ENCODE assay signal across 24 cellular contexts in the genomic region with DNA sequence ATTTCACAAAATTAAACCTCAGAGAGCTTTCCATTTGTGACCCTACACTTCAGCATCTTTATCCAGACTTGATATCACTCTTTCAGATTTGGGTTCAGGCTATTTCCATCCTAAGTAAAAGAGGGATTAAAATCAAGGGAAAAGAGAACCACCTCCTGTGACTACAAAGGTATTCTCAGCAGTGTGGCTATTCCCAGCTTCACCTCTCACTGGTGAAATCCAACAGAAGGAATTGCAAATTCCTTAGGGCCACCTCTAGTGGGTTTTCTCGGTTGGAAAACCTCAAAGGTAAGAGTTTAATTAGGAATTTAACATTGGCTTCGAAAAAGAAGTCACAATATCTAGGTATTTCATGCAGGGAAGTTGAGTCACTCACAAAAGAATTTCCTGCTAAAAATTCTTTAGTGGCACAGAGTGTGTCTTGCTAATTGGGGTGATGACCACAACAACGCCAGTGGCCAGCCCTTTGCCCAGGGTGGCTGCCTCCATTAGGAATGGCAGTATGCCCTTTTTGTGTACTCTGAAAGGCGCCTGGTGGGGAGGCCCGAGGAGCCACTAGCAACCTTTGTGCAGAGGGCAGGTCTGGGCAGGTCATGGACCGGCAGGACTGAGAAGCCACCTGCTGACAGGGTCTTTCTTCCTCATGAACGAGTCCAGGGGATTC. TPM values are rescaled to one million over a fixed set of nuclear protein-coding genes. Genes with fewer than 3 reads are reported as not detected.
DNase-seq lines count a peak whose midpoint lies in the region; ATAC-seq and TF ChIP-seq lines count a peak whose summit lies in the region.
"Had no signal": no experiment of that assay in that cellular context is flagged by ENCODE, and none has a peak within 500 bp of the region (broad histone marks: within the 10 kb centered on the region; RNA-seq: fewer than 3 reads in every experiment).

No MANE protein-coding gene starts in this region.

- peak overlapping the region; percentile 59 for H3K4me2 ChIP-seq in neural progenitor cell

- H3K27ac Mint-ChIP-seq in endodermal cell (no peak overlapping the region), neural progenitor cell (no peak overlapping the region), progenitor cell of endocrine pancreas (no peak overlapping the region)
- H3K27ac Mint-ChIP-seq: activated CD4-positive, alpha-beta T cell treated with anti-CD3 and anti-CD28 coated beads for 36 hours; activated T-cell treated with anti-CD3 and anti-CD28 coated beads, Interleukin-2, amount 50 U/mL, for 72 hours; CD8-positive, alpha-beta memory T cell; T-cell had no signal

- H3F3A ChIP-seq in neural progenitor cell (ENCODE audit: low read depth) = peaks cover 33% of the 10 kb centered on the region

- no peak overlapping the region for H3K4me3 ChIP-seq in HUES64 (ENCODE audit: low read length)
- H3K4me3 ChIP-seq in endodermal cell (ENCODE audit: low read length) = no peak overlapping the region
- H3K4me3 ChIP-seq in neural progenitor cell = peak overlapping the region; percentile 21
- H3K4me3 ChIP-seq in mucosa of descending colon = no peak overlapping the region
- H3K4me3 ChIP-seq: esophagus muscularis mucosa, left ventricle myocardium inferior, stomach, transverse colon had no signal

- H3K27me3 Mint-ChIP-seq in endodermal cell (ENCODE audit: insufficient read depth) (no peaks in the 10 kb centered on the region), neural progenitor cell (ENCODE audit: insufficient read depth, low read depth) (peaks cover 4% of the 10 kb centered on the region), progenitor cell of endocrine pancreas (no peaks in the 10 kb centered on the region)
- H3K27me3 Mint-ChIP-seq: activated CD4-positive, alpha-beta T cell treated with anti-CD3 and anti-CD28 coated beads for 36 hours; T-cell had no signal

- peaks cover 8% of the 10 kb centered on the region for H4K20me1 ChIP-seq in neural progenitor cell (ENCODE audit: low read depth)

- peak overlapping the region; percentile 56 for H3K27ac ChIP-seq in HUES64 (ENCODE audit: low read depth, low read length)
- no peak overlapping the region for H3K27ac ChIP-seq in endodermal cell (ENCODE audit: low read depth, low read length)
- H3K27ac ChIP-seq in neural progenitor cell = peak overlapping the region; percentile 89
- H3K27ac ChIP-seq: esophagus muscularis mucosa, left ventricle myocardium inferior, stomach, transverse colon had no signal

- ATAC-seq in HG02759 (IDR thresholded peaks at IDR 0.05; ENCODE audit: unreplicated experiment) = no peak
- ATAC-seq in mucosa of descending colon = no peak
- ATAC-seq: activated CD4-positive, alpha-beta T cell treated with anti-CD3 and anti-CD28 coated beads for 36 hours; activated T-cell treated with anti-CD3 and anti-CD28 coated beads, Interleukin-2, amount 50 U/mL, for 72 hours; T-cell had no signal

- DNase-seq in ELF-1 (ENCODE audit: low read depth, low spot score) = peak; percentile 31
- peak; percentile 63 for DNase-seq in endodermal cell
- DNase-seq in neural progenitor cell (ENCODE audit: low spot score) = peak; percentile 88
- DNase-seq in mucosa of descending colon = no peak
- DNase-seq in progenitor cell of endocrine pancreas (ENCODE audit: low spot score, unreplicated experiment) = no peak
- DNase-seq: activated CD4-positive, alpha-beta T cell treated with anti-CD3 and anti-CD28 coated beads for 36 hours; activated naive CD4-positive, alpha-beta T cell treated with anti-CD3 and anti-CD28 coated beads, Interleukin-2, amount 50 U/mL, for 16 hours; activated T-cell treated with anti-CD3 and anti-CD28 coated beads, Interleukin-2, amount 50 U/mL, for 72 hours; CD8-positive, alpha-beta memory T cell; effector CD4-positive, alpha-beta T cell; EL; KG1; left ventricle myocardium inferior; NCI-H2029 treated with DMSO at 0.1 percent for 48 hours; NCI-H510A; Right ventricle myocardium superior; stimulated activated CD4-positive, alpha-beta T cell treated with anti-CD3 and anti-CD28 coated beads, Interleukin-4, amount 100 ng/mL, for 24 hours; stomach; T-cell; transverse colon had no signal

- no peak overlapping the region for H2AFZ ChIP-seq in neural progenitor cell (replicated peaks)

- H3K36me3 ChIP-seq in HUES64 (ENCODE audit: insufficient read depth, low read length) (no peaks in the 10 kb centered on the region), endodermal cell (ENCODE audit: control insufficient read depth, insufficient read depth, low read length) (no peaks in the 10 kb centered on the region), neural progenitor cell (no peaks in the 10 kb centered on the region), mucosa of descending colon (ENCODE audit: low read depth) (no peaks in the 10 kb centered on the region)
- H3K36me3 ChIP-seq: esophagus muscularis mucosa, stomach, transverse colon had no signal

- peaks cover 13% of the 10 kb centered on the region for H3K4me1 Mint-ChIP-seq in endodermal cell
- H3K4me1 Mint-ChIP-seq in neural progenitor cell = peaks cover 23% of the 10 kb centered on the region
- peaks cover 3% of the 10 kb centered on the region for H3K4me1 Mint-ChIP-seq in progenitor cell of endocrine pancreas (ENCODE audit: low read depth)
- H3K4me1 Mint-ChIP-seq: activated CD4-positive, alpha-beta T cell treated with anti-CD3 and anti-CD28 coated beads for 36 hours; T-cell had no signal

- H3K9ac ChIP-seq in HUES64 (ENCODE audit: low read depth, low read length) = no peak overlapping the region
- no peak overlapping the region for H3K9ac ChIP-seq in endodermal cell (ENCODE audit: extremely low read depth, low read length, poor library complexity, severe bottlenecking)
- H3K9ac ChIP-seq in neural progenitor cell = no peak overlapping the region

- intact Hi-C loops in mucosa of descending colon (cut with DNase I, micrococcal nuclease) = no loop called here

- peaks cover 2% of the 10 kb centered on the region for H3K9me3 Mint-ChIP-seq in endodermal cell
- peaks cover 4% of the 10 kb centered on the region for H3K9me3 Mint-ChIP-seq in neural progenitor cell
- H3K9me3 Mint-ChIP-seq in progenitor cell of endocrine pancreas (ENCODE audit: low read depth) = peaks cover 3% of the 10 kb centered on the region
- H3K9me3 Mint-ChIP-seq: activated T-cell treated with anti-CD3 and anti-CD28 coated beads, Interleukin-2, amount 50 U/mL, for 72 hours had no signal

- H3K36me3 Mint-ChIP-seq in endodermal cell (ENCODE audit: low read depth) = no peaks in the 10 kb centered on the region
- no peaks in the 10 kb centered on the region for H3K36me3 Mint-ChIP-seq in neural progenitor cell
- no peaks in the 10 kb centered on the region for H3K36me3 Mint-ChIP-seq in progenitor cell of endocrine pancreas (ENCODE audit: insufficient read depth)

- H3K4me1 ChIP-seq in HUES64 (ENCODE audit: insufficient read depth, low read length) = peaks cover 31% of the 10 kb centered on the region; the same call in 1 of the 2 replicates
- no peaks in the 10 kb centered on the region for H3K4me1 ChIP-seq in endodermal cell (ENCODE audit: control insufficient read depth, insufficient read depth, low read length)
- H3K4me1 ChIP-seq in neural progenitor cell = peaks cover 42% of the 10 kb centered on the region
- no peaks in the 10 kb centered on the region for H3K4me1 ChIP-seq in mucosa of descending colon (ENCODE audit: low read depth)
- H3K4me1 ChIP-seq: esophagus muscularis mucosa, left ventricle myocardium inferior, stomach, transverse colon had no signal

- H3K27me3 ChIP-seq in HUES64 (ENCODE audit: insufficient read depth, low read length) (no peaks in the 10 kb centered on the region), endodermal cell (ENCODE audit: control insufficient read depth, insufficient read depth, low read length, poor library complexity, severe bottlenecking) (no peaks in the 10 kb centered on the region), neural progenitor cell (no peaks in the 10 kb centered on the region)
- H3K27me3 ChIP-seq: esophagus muscularis mucosa, stomach, transverse colon had no signal

- no peak overlapping the region for H3K4me3 Mint-ChIP-seq in endodermal cell
- H3K4me3 Mint-ChIP-seq in neural progenitor cell = no peak overlapping the region
- no peak overlapping the region for H3K4me3 Mint-ChIP-seq in progenitor cell of endocrine pancreas (ENCODE audit: low read depth)
- H3K4me3 Mint-ChIP-seq: activated CD4-positive, alpha-beta T cell treated with anti-CD3 and anti-CD28 coated beads for 36 hours; activated T-cell treated with anti-CD3 and anti-CD28 coated beads, Interleukin-2, amount 50 U/mL, for 72 hours; CD8-positive, alpha-beta memory T cell; neural crest cell; T-cell had no signal

- H3K79me2 ChIP-seq in neural progenitor cell (ENCODE audit: low read depth) = no peaks in the 10 kb centered on the region

- WGBS in HUES64 = 37% methylated on average over 7 of the region's 7 CpGs
- 33 to 49% methylated on average over 6 to 7 of the region's 7 CpGs for WGBS in endodermal cell (ENCODE audit: insufficient coverage in 1 of 2, insufficient read length in 1 of 2), 2 experiments

- TF ChIP-seq CTCF in endodermal cell (conservative IDR thresholded peaks at IDR 0.05) = no peak
- no peak for TF ChIP-seq CTCF in neural progenitor cell (IDR thresholded peaks at IDR 0.05)
- TF ChIP-seq CTCF in mucosa of descending colon (IDR thresholded peaks at IDR 0.05) = no peak
- TF ChIP-seq CTCF in progenitor cell of endocrine pancreas (IDR thresholded peaks at IDR 0.05; ENCODE audit: unreplicated experiment) = no peak

- H3K9me3 ChIP-seq in HUES64 (ENCODE audit: insufficient read depth, low read depth, low read length) (no peaks in the 10 kb centered on the region), endodermal cell (ENCODE audit: control insufficient read depth, low read length) (peaks cover 1% of the 10 kb centered on the region), neural progenitor cell (ENCODE audit: low read depth) (no peaks in the 10 kb centered on the region), mucosa of descending colon (no peaks in the 10 kb centered on the region)
- H3K9me3 ChIP-seq: esophagus muscularis mucosa, stomach, transverse colon had no signal

RNA-seq across cellular contexts. Expression of gene SEM1, which starts 52.2 kb away (rescaled TPM):
- polyA plus RNA-seq in HUES64 (2013, experiment 1 of 2) = 171 TPM
- polyA plus RNA-seq in HUES64 (2013, experiment 2 of 2) = 206 TPM
- total RNA-seq in endodermal cell (100 to 1,000 TPM in 1 of 2 donors, 10 to 100 TPM in 1; 85.1 to 127 TPM), neural progenitor cell (ENCODE audit: low replicate concordance) (65.2 and 78.5 TPM in 2 replicates), mucosa of descending colon (10 to 100 TPM; 41.6 to 44.4 (median 43.7) TPM), progenitor cell of endocrine pancreas (62.9 and 64.2 TPM in 2 replicates)
- polyA plus RNA-seq in endodermal cell (2013, experiment 1 of 2) = 180 TPM
- polyA plus RNA-seq in endodermal cell (2013, experiment 2 of 2) = 181 TPM

Comparison
In these comparisons a context has a peak if more than half of its experiments do, and no peak if none do; other contexts are left out.
1. DNase-seq: peak in ELF-1 (single experiment), endodermal cell (single experiment) and neural progenitor cell (single experiment); none in mucosa of descending colon (0 of 3) and progenitor cell of endocrine pancreas (single experiment).